2 cellular contexts compared by ENCODE assay signal in the genomic region with DNA sequence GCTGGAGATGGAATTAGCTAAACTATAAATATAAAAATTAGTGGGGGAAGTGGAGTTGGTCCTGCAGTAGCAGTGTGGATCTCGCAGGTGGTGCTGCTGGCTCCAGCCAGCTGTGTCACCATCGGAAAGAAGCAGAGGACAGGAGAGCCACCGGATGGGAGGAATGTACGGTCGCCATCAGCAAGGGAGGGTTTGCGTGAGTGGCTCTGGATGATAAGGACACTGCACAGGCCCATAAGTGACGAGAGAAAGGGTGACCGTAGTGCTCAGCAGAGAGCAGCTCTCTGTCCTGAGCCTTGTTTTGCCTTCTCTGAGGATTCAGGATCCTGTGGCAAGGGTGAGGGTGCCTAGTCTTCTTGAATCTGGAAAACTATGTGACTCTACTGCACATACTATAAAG.
TF ChIP-seq lines count a peak whose summit lies in the region.

No MANE protein-coding gene starts in this region.

TF ChIP-seq in SK-N-SH, 30 proteins besides CTCF, POLR2A, EP300 and RAD21 (continued from another document):
- TF ChIP-seq, protein P1, sequence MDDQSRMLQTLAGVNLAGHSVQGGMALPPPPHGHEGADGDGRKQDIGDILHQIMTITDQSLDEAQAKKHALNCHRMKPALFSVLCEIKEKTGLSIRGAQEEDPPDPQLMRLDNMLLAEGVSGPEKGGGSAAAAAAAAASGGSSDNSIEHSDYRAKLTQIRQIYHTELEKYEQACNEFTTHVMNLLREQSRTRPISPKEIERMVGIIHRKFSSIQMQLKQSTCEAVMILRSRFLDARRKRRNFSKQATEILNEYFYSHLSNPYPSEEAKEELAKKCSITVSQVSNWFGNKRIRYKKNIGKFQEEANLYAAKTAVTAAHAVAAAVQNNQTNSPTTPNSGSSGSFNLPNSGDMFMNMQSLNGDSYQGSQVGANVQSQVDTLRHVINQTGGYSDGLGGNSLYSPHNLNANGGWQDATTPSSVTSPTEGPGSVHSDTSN (IDR thresholded peaks at IDR 0.05), result no peak
- TF ChIP-seq, protein P2, sequence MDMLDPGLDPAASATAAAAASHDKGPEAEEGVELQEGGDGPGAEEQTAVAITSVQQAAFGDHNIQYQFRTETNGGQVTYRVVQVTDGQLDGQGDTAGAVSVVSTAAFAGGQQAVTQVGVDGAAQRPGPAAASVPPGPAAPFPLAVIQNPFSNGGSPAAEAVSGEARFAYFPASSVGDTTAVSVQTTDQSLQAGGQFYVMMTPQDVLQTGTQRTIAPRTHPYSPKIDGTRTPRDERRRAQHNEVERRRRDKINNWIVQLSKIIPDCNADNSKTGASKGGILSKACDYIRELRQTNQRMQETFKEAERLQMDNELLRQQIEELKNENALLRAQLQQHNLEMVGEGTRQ (IDR thresholded peaks at IDR 0.05; ENCODE audit: borderline replicate concordance, low read depth, low read length), result no peak
- TF ChIP-seq ELF1 (IDR thresholded peaks at IDR 0.05), result no peak
- TF ChIP-seq POLR2AphosphoS5 (IDR thresholded peaks at IDR 0.05; ENCODE audit: low read depth, low read length), result no peak
- TF ChIP-seq, protein P3, sequence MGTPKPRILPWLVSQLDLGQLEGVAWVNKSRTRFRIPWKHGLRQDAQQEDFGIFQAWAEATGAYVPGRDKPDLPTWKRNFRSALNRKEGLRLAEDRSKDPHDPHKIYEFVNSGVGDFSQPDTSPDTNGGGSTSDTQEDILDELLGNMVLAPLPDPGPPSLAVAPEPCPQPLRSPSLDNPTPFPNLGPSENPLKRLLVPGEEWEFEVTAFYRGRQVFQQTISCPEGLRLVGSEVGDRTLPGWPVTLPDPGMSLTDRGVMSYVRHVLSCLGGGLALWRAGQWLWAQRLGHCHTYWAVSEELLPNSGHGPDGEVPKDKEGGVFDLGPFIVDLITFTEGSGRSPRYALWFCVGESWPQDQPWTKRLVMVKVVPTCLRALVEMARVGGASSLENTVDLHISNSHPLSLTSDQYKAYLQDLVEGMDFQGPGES (IDR thresholded peaks at IDR 0.05; ENCODE audit: low read depth, low read length), result no peak
- TF ChIP-seq FOXJ3 (CRISPR knock-in tag; IDR thresholded peaks at IDR 0.05), result no peak
- TF ChIP-seq SMC3 (IDR thresholded peaks at IDR 0.05; ENCODE audit: low read depth, low read length), result no peak
- no peak for TF ChIP-seq EZH2phosphoT487 (IDR thresholded peaks at IDR 0.05; ENCODE audit: borderline replicate concordance, low read depth)
- no peak for TF ChIP-seq FOSL2 (IDR thresholded peaks at IDR 0.05; ENCODE audit: borderline replicate concordance, low read depth)
- no peak for TF ChIP-seq MEF2A (IDR thresholded peaks at IDR 0.05; ENCODE audit: borderline replicate concordance, low read depth)
- no peak for TF ChIP-seq NFIC (IDR thresholded peaks at IDR 0.05; ENCODE audit: borderline replicate concordance)
- TF ChIP-seq NRF1 (IDR thresholded peaks at IDR 0.05; ENCODE audit: low read depth, low read length), result no peak
- TF ChIP-seq, protein P4, sequence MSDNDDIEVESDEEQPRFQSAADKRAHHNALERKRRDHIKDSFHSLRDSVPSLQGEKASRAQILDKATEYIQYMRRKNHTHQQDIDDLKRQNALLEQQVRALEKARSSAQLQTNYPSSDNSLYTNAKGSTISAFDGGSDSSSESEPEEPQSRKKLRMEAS (IDR thresholded peaks at IDR 0.05; ENCODE audit: low read depth), result no peak

TF ChIP-seq in SK-N-SH treated with all-trans-retinoic acid at 6 μM for 48 hours, 23 proteins besides CTCF, POLR2A, EP300 and RAD21 (continued from another document):
- TF ChIP-seq, protein P5, sequence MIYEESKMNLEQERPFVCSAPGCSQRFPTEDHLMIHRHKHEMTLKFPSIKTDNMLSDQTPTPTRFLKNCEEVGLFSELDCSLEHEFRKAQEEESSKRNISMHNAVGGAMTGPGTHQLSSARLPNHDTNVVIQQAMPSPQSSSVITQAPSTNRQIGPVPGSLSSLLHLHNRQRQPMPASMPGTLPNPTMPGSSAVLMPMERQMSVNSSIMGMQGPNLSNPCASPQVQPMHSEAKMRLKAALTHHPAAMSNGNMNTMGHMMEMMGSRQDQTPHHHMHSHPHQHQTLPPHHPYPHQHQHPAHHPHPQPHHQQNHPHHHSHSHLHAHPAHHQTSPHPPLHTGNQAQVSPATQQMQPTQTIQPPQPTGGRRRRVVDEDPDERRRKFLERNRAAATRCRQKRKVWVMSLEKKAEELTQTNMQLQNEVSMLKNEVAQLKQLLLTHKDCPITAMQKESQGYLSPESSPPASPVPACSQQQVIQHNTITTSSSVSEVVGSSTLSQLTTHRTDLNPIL (CRISPR knock-in tag; IDR thresholded peaks at IDR 0.05; ENCODE audit: low read depth), result no peak
- no peak for TF ChIP-seq CSDC2 (CRISPR knock-in tag; IDR thresholded peaks at IDR 0.05)
- no peak for TF ChIP-seq ESRRG (CRISPR knock-in tag; IDR thresholded peaks at IDR 0.05)
- TF ChIP-seq PPARA (CRISPR knock-in tag; IDR thresholded peaks at IDR 0.05; ENCODE audit: borderline replicate concordance), result no peak
- TF ChIP-seq GLIS3 (CRISPR knock-in tag; IDR thresholded peaks at IDR 0.05), result no peak
- TF ChIP-seq ZC3H10 (CRISPR knock-in tag; IDR thresholded peaks at IDR 0.05), result no peak
- TF ChIP-seq ZNF8 (CRISPR knock-in tag; IDR thresholded peaks at IDR 0.05), result no peak
- no peak for TF ChIP-seq TCF4 (CRISPR knock-in tag; IDR thresholded peaks at IDR 0.05; ENCODE audit: borderline replicate concordance)
- no peak for TF ChIP-seq BACH2 (CRISPR knock-in tag; IDR thresholded peaks at IDR 0.05; ENCODE audit: borderline replicate concordance)
- TF ChIP-seq, protein P6, sequence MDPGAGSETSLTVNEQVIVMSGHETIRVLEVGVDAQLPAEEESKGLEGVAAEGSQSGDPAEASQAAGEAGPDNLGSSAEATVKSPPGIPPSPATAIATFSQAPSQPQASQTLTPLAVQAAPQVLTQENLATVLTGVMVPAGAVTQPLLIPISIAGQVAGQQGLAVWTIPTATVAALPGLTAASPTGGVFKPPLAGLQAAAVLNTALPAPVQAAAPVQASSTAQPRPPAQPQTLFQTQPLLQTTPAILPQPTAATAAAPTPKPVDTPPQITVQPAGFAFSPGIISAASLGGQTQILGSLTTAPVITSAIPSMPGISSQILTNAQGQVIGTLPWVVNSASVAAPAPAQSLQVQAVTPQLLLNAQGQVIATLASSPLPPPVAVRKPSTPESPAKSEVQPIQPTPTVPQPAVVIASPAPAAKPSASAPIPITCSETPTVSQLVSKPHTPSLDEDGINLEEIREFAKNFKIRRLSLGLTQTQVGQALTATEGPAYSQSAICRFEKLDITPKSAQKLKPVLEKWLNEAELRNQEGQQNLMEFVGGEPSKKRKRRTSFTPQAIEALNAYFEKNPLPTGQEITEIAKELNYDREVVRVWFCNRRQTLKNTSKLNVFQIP (CRISPR knock-in tag; IDR thresholded peaks at IDR 0.05; ENCODE audit: borderline replicate concordance, low read depth), result no peak
- TF ChIP-seq SNAI2 (CRISPR knock-in tag; IDR thresholded peaks at IDR 0.05), result no peak
- TF ChIP-seq, protein P7, sequence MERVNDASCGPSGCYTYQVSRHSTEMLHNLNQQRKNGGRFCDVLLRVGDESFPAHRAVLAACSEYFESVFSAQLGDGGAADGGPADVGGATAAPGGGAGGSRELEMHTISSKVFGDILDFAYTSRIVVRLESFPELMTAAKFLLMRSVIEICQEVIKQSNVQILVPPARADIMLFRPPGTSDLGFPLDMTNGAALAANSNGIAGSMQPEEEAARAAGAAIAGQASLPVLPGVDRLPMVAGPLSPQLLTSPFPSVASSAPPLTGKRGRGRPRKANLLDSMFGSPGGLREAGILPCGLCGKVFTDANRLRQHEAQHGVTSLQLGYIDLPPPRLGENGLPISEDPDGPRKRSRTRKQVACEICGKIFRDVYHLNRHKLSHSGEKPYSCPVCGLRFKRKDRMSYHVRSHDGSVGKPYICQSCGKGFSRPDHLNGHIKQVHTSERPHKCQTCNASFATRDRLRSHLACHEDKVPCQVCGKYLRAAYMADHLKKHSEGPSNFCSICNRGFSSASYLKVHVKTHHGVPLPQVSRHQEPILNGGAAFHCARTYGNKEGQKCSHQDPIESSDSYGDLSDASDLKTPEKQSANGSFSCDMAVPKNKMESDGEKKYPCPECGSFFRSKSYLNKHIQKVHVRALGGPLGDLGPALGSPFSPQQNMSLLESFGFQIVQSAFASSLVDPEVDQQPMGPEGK (CRISPR knock-in tag; IDR thresholded peaks at IDR 0.05; ENCODE audit: borderline replicate concordance), result no peak
- TF ChIP-seq OSR1 (CRISPR knock-in tag; IDR thresholded peaks at IDR 0.05), result no peak
- TF ChIP-seq, protein P8, sequence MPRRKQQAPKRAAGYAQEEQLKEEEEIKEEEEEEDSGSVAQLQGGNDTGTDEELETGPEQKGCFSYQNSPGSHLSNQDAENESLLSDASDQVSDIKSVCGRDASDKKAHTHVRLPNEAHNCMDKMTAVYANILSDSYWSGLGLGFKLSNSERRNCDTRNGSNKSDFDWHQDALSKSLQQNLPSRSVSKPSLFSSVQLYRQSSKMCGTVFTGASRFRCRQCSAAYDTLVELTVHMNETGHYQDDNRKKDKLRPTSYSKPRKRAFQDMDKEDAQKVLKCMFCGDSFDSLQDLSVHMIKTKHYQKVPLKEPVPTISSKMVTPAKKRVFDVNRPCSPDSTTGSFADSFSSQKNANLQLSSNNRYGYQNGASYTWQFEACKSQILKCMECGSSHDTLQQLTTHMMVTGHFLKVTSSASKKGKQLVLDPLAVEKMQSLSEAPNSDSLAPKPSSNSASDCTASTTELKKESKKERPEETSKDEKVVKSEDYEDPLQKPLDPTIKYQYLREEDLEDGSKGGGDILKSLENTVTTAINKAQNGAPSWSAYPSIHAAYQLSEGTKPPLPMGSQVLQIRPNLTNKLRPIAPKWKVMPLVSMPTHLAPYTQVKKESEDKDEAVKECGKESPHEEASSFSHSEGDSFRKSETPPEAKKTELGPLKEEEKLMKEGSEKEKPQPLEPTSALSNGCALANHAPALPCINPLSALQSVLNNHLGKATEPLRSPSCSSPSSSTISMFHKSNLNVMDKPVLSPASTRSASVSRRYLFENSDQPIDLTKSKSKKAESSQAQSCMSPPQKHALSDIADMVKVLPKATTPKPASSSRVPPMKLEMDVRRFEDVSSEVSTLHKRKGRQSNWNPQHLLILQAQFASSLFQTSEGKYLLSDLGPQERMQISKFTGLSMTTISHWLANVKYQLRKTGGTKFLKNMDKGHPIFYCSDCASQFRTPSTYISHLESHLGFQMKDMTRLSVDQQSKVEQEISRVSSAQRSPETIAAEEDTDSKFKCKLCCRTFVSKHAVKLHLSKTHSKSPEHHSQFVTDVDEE (CRISPR knock-in tag; IDR thresholded peaks at IDR 0.05), result no peak
- no peak for TF ChIP-seq TOX (CRISPR knock-in tag; IDR thresholded peaks at IDR 0.05; ENCODE audit: borderline replicate concordance)
